Comparison of ENCODE assay signal across 18 cellular contexts in genomic region chr5:62257018-62257367, GRCh38. TPM values are rescaled to one million over a fixed set of nuclear protein-coding genes. Genes with fewer than 3 reads are reported as not detected.
DNase-seq lines count a peak whose midpoint lies in the region; ATAC-seq and TF ChIP-seq lines count a peak whose summit lies in the region.
"Had no signal": no experiment of that assay in that cellular context is flagged by ENCODE, and none has a peak within 500 bp of the region (broad histone marks: within the 10 kb centered on the region; RNA-seq: fewer than 3 reads in every experiment).

No MANE protein-coding gene starts in this region.

- peak overlapping the region; percentile 37 for H3K4me3 Mint-ChIP-seq in activated CD4-positive, alpha-beta T cell treated with anti-CD3 and anti-CD28 coated beads for 36 hours
- H3K4me3 Mint-ChIP-seq in activated CD8-positive, alpha-beta T cell treated with anti-CD3 and anti-CD28 coated beads for 36 hours, result peak overlapping the region; percentile 52
- peak overlapping the region; percentile 59 to 91 (median 80) for H3K4me3 Mint-ChIP-seq in naive thymus-derived CD4-positive, alpha-beta T cell

- no peak overlapping the region for H3K27ac ChIP-seq in DND-41 (ENCODE audit: low read length)
- H3K27ac ChIP-seq in naive thymus-derived CD4-positive, alpha-beta T cell (ENCODE audit: low read depth, low read length), result peak overlapping the region; percentile 70
- H3K27ac ChIP-seq: coronary artery, left ventricle myocardium inferior had no signal

- peak overlapping the region; percentile 49; the same call in 1 of the 2 replicates for H3K4me2 ChIP-seq in DND-41 (ENCODE audit: insufficient read depth, low read length)

- in situ Hi-C loops in G401 (cut with HindIII; ENCODE audit: low sequenced_read_pairs), result no loop called here

- no peaks in the 10 kb centered on the region for H4K20me1 ChIP-seq in DND-41 (ENCODE audit: insufficient read depth, low read length)

- H3K9me3 Mint-ChIP-seq in activated CD4-positive, alpha-beta T cell treated with anti-CD3 and anti-CD28 coated beads for 36 hours (ENCODE audit: low read depth), result peaks cover 17% of the 10 kb centered on the region
- peaks cover 16% of the 10 kb centered on the region for H3K9me3 Mint-ChIP-seq in activated CD8-positive, alpha-beta T cell treated with anti-CD3 and anti-CD28 coated beads for 36 hours
- H3K9me3 Mint-ChIP-seq in naive thymus-derived CD4-positive, alpha-beta T cell, result peaks cover 0 to 19% (median 4%) of the 10 kb centered on the region in 11 donors

- CTCF ChIA-PET in activated CD4-positive, alpha-beta T cell treated with anti-CD3 and anti-CD28 coated beads for 36 hours (lab: Charles Lee), result interaction anchor here (1.0 kb wide), 1 partner anchor 29 kb away, joined by 8 read pairs; no protein-coding TSS in a partner anchor
- CTCF ChIA-PET in activated CD8-positive, alpha-beta T cell treated with anti-CD3 and anti-CD28 coated beads for 36 hours (lab: Charles Lee), result interaction anchor here (1.0 to 1.1 kb wide), 2 partner anchors 29 to 31 kb away, joined by 3 to 5 read pairs; no protein-coding TSS in a partner anchor
- CTCF ChIA-PET in naive thymus-derived CD4-positive, alpha-beta T cell (lab: Charles Lee), result interaction anchor here (0.9 kb wide), 1 partner anchor 52 kb away, joined by 3 read pairs; no protein-coding TSS in a partner anchor

- no peaks in the 10 kb centered on the region for H3K79me2 ChIP-seq in DND-41 (ENCODE audit: insufficient read depth, low read length)

- H3K9ac ChIP-seq in DND-41 (ENCODE audit: low read depth, low read length), result 0 out of 2 replicates have a peak overlapping the region, but pooled peaks have one; percentile 6

- DNase-seq in activated CD4-positive, alpha-beta T cell treated with anti-CD3 and anti-CD28 coated beads for 36 hours, result no peak
- DNase-seq in activated CD4-positive, alpha-beta T cell treated with anti-CD3 and anti-CD28 coated beads for 4 hours, result no peak
- DNase-seq in DND-41 (no peak), G401 (ENCODE audit: low spot score) (no peak)
- no peak for DNase-seq in activated CD8-positive, alpha-beta T cell treated with anti-CD3 and anti-CD28 coated beads for 36 hours
- no peak for DNase-seq in naive thymus-derived CD4-positive, alpha-beta T cell
- DNase-seq in stimulated activated CD4-positive, alpha-beta T cell treated with anti-CD3 and anti-CD28 coated beads, Interleukin-4, amount 100 ng/mL, for 1 hour, result no peak
- DNase-seq: activated CD4-positive, CD25-positive, alpha-beta regulatory T cell treated with anti-CD3 and anti-CD28 coated beads, Interleukin-2, amount 50 U/mL, for 72 hours; COR-L47; foreskin melanocyte; left ventricle myocardium inferior; NCI-H187 treated with DMSO at 0.1 percent for 48 hours; NCI-H510A; SHP77 treated with DMSO at 0.1 percent for 48 hours; T1000 had no signal

- H3K27me3 Mint-ChIP-seq in activated CD4-positive, alpha-beta T cell treated with anti-CD3 and anti-CD28 coated beads for 36 hours, result no peaks in the 10 kb centered on the region
- no peaks in the 10 kb centered on the region for H3K27me3 Mint-ChIP-seq in activated CD8-positive, alpha-beta T cell treated with anti-CD3 and anti-CD28 coated beads for 36 hours
- H3K27me3 Mint-ChIP-seq in naive thymus-derived CD4-positive, alpha-beta T cell, result no peaks in the 10 kb centered on the region

- H3K27me3 ChIP-seq in DND-41 (ENCODE audit: insufficient read depth, low read length, poor library complexity), result no peaks in the 10 kb centered on the region
- H3K27me3 ChIP-seq in naive thymus-derived CD4-positive, alpha-beta T cell (ENCODE audit: control insufficient read depth in 2 of 2, insufficient read depth in 2 of 2, low read length in 2 of 2), result no peaks in the 10 kb centered on the region

- no peak for TF ChIP-seq CTCF in DND-41 (IDR thresholded peaks at IDR 0.05; ENCODE audit: borderline replicate concordance, extremely low read depth, low read length, poor library complexity, severe bottlenecking)
- TF ChIP-seq CTCF in activated CD8-positive, alpha-beta T cell treated with anti-CD3 and anti-CD28 coated beads for 36 hours (IDR thresholded peaks at IDR 0.05), result no peak

- POLR2A ChIA-PET in activated CD4-positive, alpha-beta T cell treated with anti-CD3 and anti-CD28 coated beads for 36 hours (lab: Charles Lee), result interaction anchor here (0.6 kb wide), 1 partner anchor 147 kb away, joined by 3 read pairs; the partner anchor contains the start of gene DIMT1
- POLR2A ChIA-PET in activated CD8-positive, alpha-beta T cell treated with anti-CD3 and anti-CD28 coated beads for 36 hours (lab: Charles Lee), result interaction anchor here (0.8 to 2.3 kb wide), 8 partner anchors 11 to 145 kb away, joined by 3 to 9 read pairs (median 5); partner anchors contain the start of gene KIF2A
- POLR2A ChIA-PET in naive thymus-derived CD4-positive, alpha-beta T cell (lab: Charles Lee), result interaction anchor here (0.7 to 2.2 kb wide), 5 partner anchors 9 to 49 kb away, joined by 3 to 12 read pairs (median 3); partner anchors contain the start of gene KIF2A

- peaks cover 84% of the 10 kb centered on the region for H3K4me1 Mint-ChIP-seq in activated CD4-positive, alpha-beta T cell treated with anti-CD3 and anti-CD28 coated beads for 36 hours
- H3K4me1 Mint-ChIP-seq in activated CD8-positive, alpha-beta T cell treated with anti-CD3 and anti-CD28 coated beads for 36 hours (ENCODE audit: low read depth), result peaks cover 83% of the 10 kb centered on the region
- H3K4me1 Mint-ChIP-seq in naive thymus-derived CD4-positive, alpha-beta T cell, result peaks cover 43 to 92% (median 87%) of the 10 kb centered on the region in 7 donors

- no peaks in the 10 kb centered on the region for H3K36me3 ChIP-seq in DND-41 (ENCODE audit: insufficient read depth, low read length)
- H3K36me3 ChIP-seq in naive thymus-derived CD4-positive, alpha-beta T cell (ENCODE audit: control insufficient read depth in 2 of 3, insufficient read depth in 3 of 3, low read length in 3 of 3), result no peaks in the 10 kb centered on the region
- H3K36me3 ChIP-seq: left ventricle myocardium inferior had no signal

- peaks cover 13% of the 10 kb centered on the region for H3K4me1 ChIP-seq in DND-41 (ENCODE audit: insufficient read depth, low read length)
- peaks cover 12 to 39% of the 10 kb centered on the region in 2 donors for H3K4me1 ChIP-seq in naive thymus-derived CD4-positive, alpha-beta T cell (ENCODE audit: control insufficient read depth in 2 of 2, insufficient read depth in 2 of 2, low read length in 2 of 2)

- no peak for ATAC-seq in activated CD4-positive, alpha-beta T cell treated with anti-CD3 and anti-CD28 coated beads for 36 hours
- ATAC-seq in DND-41 (ENCODE audit: insufficient read depth, low read depth), result no peak
- ATAC-seq in activated CD8-positive, alpha-beta T cell treated with anti-CD3 and anti-CD28 coated beads for 36 hours, result no peak
- ATAC-seq in naive thymus-derived CD4-positive, alpha-beta T cell, result no peak
- no peak for ATAC-seq in GM18502 (IDR thresholded peaks at IDR 0.05; ENCODE audit: poor library complexity, unreplicated experiment)

- H3K4me3 ChIP-seq in DND-41 (ENCODE audit: low read depth in 1 of 2, low read length in 2 of 2), result peak overlapping the region in 1 of 2 experiments; percentile 35; a peak in 1 of 4 replicates
- H3K4me3 ChIP-seq in naive thymus-derived CD4-positive, alpha-beta T cell (ENCODE audit: low read length), result peak overlapping the region; percentile 23
- H3K4me3 ChIP-seq: coronary artery, left ventricle myocardium inferior, skin epidermis had no signal

- H2AFZ ChIP-seq in DND-41 (ENCODE audit: low read depth, low read length), result no peak overlapping the region

- no peaks in the 10 kb centered on the region for H3K9me3 ChIP-seq in DND-41 (ENCODE audit: insufficient read depth, low read length, severe bottlenecking)
- H3K9me3 ChIP-seq in naive thymus-derived CD4-positive, alpha-beta T cell (ENCODE audit: control insufficient read depth in 2 of 3, low read length in 3 of 3), result no peaks in the 10 kb centered on the region
- H3K9me3 ChIP-seq: left ventricle myocardium inferior had no signal

- H3K27ac Mint-ChIP-seq in activated CD4-positive, alpha-beta T cell treated with anti-CD3 and anti-CD28 coated beads for 36 hours, result peak overlapping the region; percentile 93
- peak overlapping the region; percentile 88 for H3K27ac Mint-ChIP-seq in activated CD8-positive, alpha-beta T cell treated with anti-CD3 and anti-CD28 coated beads for 36 hours
- peak overlapping the region; percentile 87 to 99 (median 95) for H3K27ac Mint-ChIP-seq in naive thymus-derived CD4-positive, alpha-beta T cell

- intact Hi-C loops in activated CD4-positive, alpha-beta T cell treated with anti-CD3 and anti-CD28 coated beads for 36 hours (cut with DNase I, micrococcal nuclease), result loop anchor here (2.0 to 5.0 kb wide), 3 partner anchors 28 to 50 kb away; partner anchors contain the start of gene KIF2A (in 2 of the 2)
- intact Hi-C loops in activated CD8-positive, alpha-beta T cell treated with anti-CD3 and anti-CD28 coated beads for 36 hours (cut with micrococcal nuclease), result loop anchor here (5.0 kb wide), 1 partner anchor 50 kb away; the partner anchor contains the start of gene KIF2A
- intact Hi-C loops in naive thymus-derived CD4-positive, alpha-beta T cell (cut with micrococcal nuclease), result loop anchor here (2.0 kb wide), 3 partner anchors 40 to 74 kb away; no protein-coding TSS in a partner anchor

- H3K36me3 Mint-ChIP-seq in activated CD4-positive, alpha-beta T cell treated with anti-CD3 and anti-CD28 coated beads for 36 hours (ENCODE audit: low read depth), result peaks cover 28% of the 10 kb centered on the region
- peaks cover 33% of the 10 kb centered on the region for H3K36me3 Mint-ChIP-seq in activated CD8-positive, alpha-beta T cell treated with anti-CD3 and anti-CD28 coated beads for 36 hours (ENCODE audit: low read depth)
- H3K36me3 Mint-ChIP-seq in naive thymus-derived CD4-positive, alpha-beta T cell, result peaks cover 0 to 33% (median 11%) of the 10 kb centered on the region in 5 donors

RNA-seq across cellular contexts. Expression of gene KIF2A, which starts 49.0 kb away (rescaled TPM):
- 100 to 1,000 TPM; 224 to 306 TPM for total RNA-seq in activated CD4-positive, alpha-beta T cell treated with anti-CD3 and anti-CD28 coated beads for 36 hours
- 100 to 1,000 TPM; 251 to 257 TPM for total RNA-seq in activated CD8-positive, alpha-beta T cell treated with anti-CD3 and anti-CD28 coated beads for 36 hours
- 100 to 1,000 TPM in 3 of 5 experiments, 10 to 100 TPM in 2; 73.5 to 179 (median 142) TPM for total RNA-seq in naive thymus-derived CD4-positive, alpha-beta T cell
- 100 to 1,000 TPM; 136 to 159 TPM for polyA plus RNA-seq in naive thymus-derived CD4-positive, alpha-beta T cell
- 37.9 and 62.8 TPM in 2 replicates for total RNA-seq in G401 (2014; rRNA removed; shearing (Covaris generic))
